ENCODE assay signal across 9 cellular contexts in the genomic region with DNA sequence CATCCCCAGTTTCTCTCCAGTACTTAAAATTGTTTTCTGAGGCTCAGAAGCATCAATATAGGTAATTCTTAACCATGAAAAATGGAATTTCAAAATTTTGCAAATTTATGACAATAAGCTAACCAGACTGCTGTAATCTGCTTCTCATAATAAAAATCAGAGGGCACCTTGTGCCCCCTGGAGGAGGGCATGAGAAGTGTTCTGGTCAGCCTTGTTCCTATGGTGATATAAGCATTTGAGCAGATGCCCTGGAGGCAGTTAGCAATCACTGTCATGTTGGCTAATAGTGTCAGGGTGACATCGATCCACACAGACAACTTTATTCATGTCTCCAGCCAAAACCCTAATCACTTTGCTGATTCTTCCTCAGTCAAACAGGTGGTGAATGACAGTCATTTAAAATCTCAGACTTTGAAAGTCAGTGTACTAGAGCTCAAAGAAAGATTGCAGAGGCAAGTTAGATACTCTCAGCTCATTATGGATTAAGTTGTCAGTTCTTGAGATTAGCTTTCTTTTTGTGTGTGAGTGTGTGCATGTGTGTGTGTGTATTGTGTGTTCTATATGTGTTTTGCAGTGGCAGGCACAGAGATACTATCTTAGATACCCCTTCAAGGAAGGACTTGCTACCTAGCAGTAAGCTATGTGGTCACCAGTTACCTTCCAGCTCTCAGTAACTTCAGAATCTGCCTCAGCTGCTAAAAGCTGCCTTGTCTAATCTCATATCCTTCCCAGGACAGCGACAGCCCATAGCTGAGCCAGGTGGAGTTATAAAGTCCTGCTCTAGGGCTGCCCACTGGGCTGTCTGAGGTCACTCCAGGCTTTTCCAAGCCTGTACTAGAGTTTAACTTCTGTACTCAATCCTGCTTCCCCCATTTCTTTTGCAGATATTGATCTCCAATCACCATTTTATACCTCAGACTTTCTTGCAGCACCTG.
DNase-seq lines count a peak whose midpoint lies in the region; ATAC-seq and TF ChIP-seq lines count a peak whose summit lies in the region.
"Had no signal": no experiment of that assay in that cellular context is flagged by ENCODE, and none has a peak within 500 bp of the region (broad histone marks: within the 10 kb centered on the region; RNA-seq: fewer than 3 reads in every experiment).

No MANE protein-coding gene starts in this region.

- H3F3A ChIP-seq in Loucy (ENCODE audit: low read depth): no peaks in the 10 kb centered on the region
- H3F3A ChIP-seq in neural cell (ENCODE audit: insufficient read depth, low read length, poor library complexity, severe bottlenecking): no peaks in the 10 kb centered on the region

- H3K36me3 Mint-ChIP-seq in activated naive CD8-positive, alpha-beta T cell treated with anti-CD3 and anti-CD28 coated beads, Interleukin-2, amount 50 U/mL, for 24 hours (ENCODE audit: low read depth): no peaks in the 10 kb centered on the region

- no peak for TF ChIP-seq RAD21 in neural cell (conservative IDR thresholded peaks at IDR 0.05)

- H3K4me3 ChIP-seq in Loucy (ENCODE audit: low read length, poor library complexity, severe bottlenecking) (no peak overlapping the region), neural cell (ENCODE audit: low read length) (no peak overlapping the region)
- H3K4me3 ChIP-seq: BLaER1 had no signal

- H3K9ac ChIP-seq in Loucy (ENCODE audit: low read depth, low read length, poor library complexity, severe bottlenecking) (no peak overlapping the region), neural cell (ENCODE audit: low read length) (no peak overlapping the region)
- H3K9ac ChIP-seq: BLaER1 had no signal

- H4K20me1 ChIP-seq in Loucy (ENCODE audit: insufficient read depth, low read length, poor library complexity, severe bottlenecking) (no peaks in the 10 kb centered on the region), neural cell (ENCODE audit: insufficient read depth) (no peaks in the 10 kb centered on the region)
- H4K20me1 ChIP-seq: BLaER1 had no signal

- H3K27me3 Mint-ChIP-seq in activated naive CD8-positive, alpha-beta T cell treated with anti-CD3 and anti-CD28 coated beads, Interleukin-2, amount 50 U/mL, for 24 hours: no peaks in the 10 kb centered on the region

- H3K79me2 ChIP-seq in Loucy (ENCODE audit: insufficient read depth, low read length) (no peaks in the 10 kb centered on the region), neural cell (replicated peaks; ENCODE audit: insufficient read depth, low read length) (no peaks in the 10 kb centered on the region)

- H3K9me3 Mint-ChIP-seq in activated naive CD8-positive, alpha-beta T cell treated with anti-CD3 and anti-CD28 coated beads, Interleukin-2, amount 50 U/mL, for 24 hours: peaks cover 3% of the 10 kb centered on the region

- no peak for TF ChIP-seq EP300 in neural cell (conservative IDR thresholded peaks at IDR 0.05; ENCODE audit: poor library complexity, severe bottlenecking)

- H3K4me2 ChIP-seq in Loucy (ENCODE audit: low read depth, low read length, poor library complexity, severe bottlenecking) (no peak overlapping the region), neural cell (ENCODE audit: low read length) (no peak overlapping the region)
- H3K4me2 ChIP-seq: BLaER1 had no signal

- H3K4me1 Mint-ChIP-seq in activated naive CD8-positive, alpha-beta T cell treated with anti-CD3 and anti-CD28 coated beads, Interleukin-2, amount 50 U/mL, for 24 hours: no peaks in the 10 kb centered on the region

- no peak overlapping the region for H3K4me3 Mint-ChIP-seq in activated naive CD8-positive, alpha-beta T cell treated with anti-CD3 and anti-CD28 coated beads, Interleukin-2, amount 50 U/mL, for 24 hours

- H3K27ac ChIP-seq in neural cell (ENCODE audit: low read length): no peak overlapping the region
- H3K27ac ChIP-seq: BLaER1 had no signal

- no peak for ATAC-seq in activated naive CD8-positive, alpha-beta T cell treated with anti-CD3 and anti-CD28 coated beads, Interleukin-2, amount 50 U/mL, for 24 hours
- ATAC-seq in GM18498 (IDR thresholded peaks at IDR 0.05; ENCODE audit: unreplicated experiment): no peak

- no peak overlapping the region for H2AFZ ChIP-seq in Loucy (ENCODE audit: low read length)
- no peak overlapping the region for H2AFZ ChIP-seq in neural cell (ENCODE audit: low read depth, low read length)

- H3K9me3 ChIP-seq in Loucy (ENCODE audit: insufficient read depth, low read depth, low read length) (no peaks in the 10 kb centered on the region), neural cell (ENCODE audit: low read length) (no peaks in the 10 kb centered on the region)
- H3K9me3 ChIP-seq: BLaER1 had no signal

- no peaks in the 10 kb centered on the region for H3K36me3 ChIP-seq in Loucy (ENCODE audit: insufficient read depth, low read length)
- no peaks in the 10 kb centered on the region for H3K36me3 ChIP-seq in neural cell (ENCODE audit: insufficient read depth, low read length)
- H3K36me3 ChIP-seq: BLaER1 had no signal

- H3K9me2 ChIP-seq in Loucy (replicated peaks; ENCODE audit: low read depth, low read length) (no peaks in the 10 kb centered on the region), neural cell (ENCODE audit: insufficient read depth, low read length) (no peaks in the 10 kb centered on the region)

- no peaks in the 10 kb centered on the region for H3K27me3 ChIP-seq in Loucy (ENCODE audit: insufficient read depth, low read length, poor library complexity, severe bottlenecking)
- H3K27me3 ChIP-seq in neural cell (ENCODE audit: insufficient read depth, low read depth, low read length): no peaks in the 10 kb centered on the region
- H3K27me3 ChIP-seq: BLaER1 had no signal

- TF ChIP-seq CTCF in Loucy (conservative IDR thresholded peaks at IDR 0.05; ENCODE audit: low read length) (peak; percentile 71), neural cell (IDR thresholded peaks at IDR 0.05; ENCODE audit: poor library complexity, severe bottlenecking) (peak; percentile 29)

- DNase-seq in NCI-H510A treated with DMSO at 0.1 percent for 48 hours (lab: John Stamatoyannopoulos, UW): peak; percentile 26
- DNase-seq in NCI-H510A (lab: John Stamatoyannopoulos, UW): no peak
- DNase-seq in activated naive CD8-positive, alpha-beta T cell treated with anti-CD3 and anti-CD28 coated beads, Interleukin-2, amount 50 U/mL, for 24 hours: peak; percentile 3
- no peak for DNase-seq in hepatic stellate cell (ENCODE audit: low spot score)
- no peak for DNase-seq in activated CD8-positive, alpha-beta memory T cell treated with anti-CD3 and anti-CD28 coated beads, Interleukin-2, amount 50 U/mL, for 48 hours

- no peaks in the 10 kb centered on the region for H3K4me1 ChIP-seq in Loucy (ENCODE audit: insufficient read depth, low read length, poor library complexity, severe bottlenecking)
- H3K4me1 ChIP-seq: BLaER1 had no signal

- H3K27ac Mint-ChIP-seq in activated naive CD8-positive, alpha-beta T cell treated with anti-CD3 and anti-CD28 coated beads, Interleukin-2, amount 50 U/mL, for 24 hours: no peak overlapping the region

TF ChIP-seq in neural cell, 6 proteins besides CTCF, POLR2A, EP300 and RAD21:
- TF ChIP-seq POLR2AphosphoS5 (IDR thresholded peaks at IDR 0.05) (no peak), TAF1 (IDR thresholded peaks at IDR 0.05; ENCODE audit: low read depth) (no peak), MXI1 (conservative IDR thresholded peaks at IDR 0.05; ENCODE audit: poor library complexity, severe bottlenecking) (no peak), SMC3 (conservative IDR thresholded peaks at IDR 0.05; ENCODE audit: poor library complexity) (no peak), EZH2 (IDR thresholded peaks at IDR 0.05; ENCODE audit: borderline replicate concordance, insufficient read depth, low read length, poor library complexity, severe bottlenecking) (no peak)
- TF ChIP-seq, protein P1, sequence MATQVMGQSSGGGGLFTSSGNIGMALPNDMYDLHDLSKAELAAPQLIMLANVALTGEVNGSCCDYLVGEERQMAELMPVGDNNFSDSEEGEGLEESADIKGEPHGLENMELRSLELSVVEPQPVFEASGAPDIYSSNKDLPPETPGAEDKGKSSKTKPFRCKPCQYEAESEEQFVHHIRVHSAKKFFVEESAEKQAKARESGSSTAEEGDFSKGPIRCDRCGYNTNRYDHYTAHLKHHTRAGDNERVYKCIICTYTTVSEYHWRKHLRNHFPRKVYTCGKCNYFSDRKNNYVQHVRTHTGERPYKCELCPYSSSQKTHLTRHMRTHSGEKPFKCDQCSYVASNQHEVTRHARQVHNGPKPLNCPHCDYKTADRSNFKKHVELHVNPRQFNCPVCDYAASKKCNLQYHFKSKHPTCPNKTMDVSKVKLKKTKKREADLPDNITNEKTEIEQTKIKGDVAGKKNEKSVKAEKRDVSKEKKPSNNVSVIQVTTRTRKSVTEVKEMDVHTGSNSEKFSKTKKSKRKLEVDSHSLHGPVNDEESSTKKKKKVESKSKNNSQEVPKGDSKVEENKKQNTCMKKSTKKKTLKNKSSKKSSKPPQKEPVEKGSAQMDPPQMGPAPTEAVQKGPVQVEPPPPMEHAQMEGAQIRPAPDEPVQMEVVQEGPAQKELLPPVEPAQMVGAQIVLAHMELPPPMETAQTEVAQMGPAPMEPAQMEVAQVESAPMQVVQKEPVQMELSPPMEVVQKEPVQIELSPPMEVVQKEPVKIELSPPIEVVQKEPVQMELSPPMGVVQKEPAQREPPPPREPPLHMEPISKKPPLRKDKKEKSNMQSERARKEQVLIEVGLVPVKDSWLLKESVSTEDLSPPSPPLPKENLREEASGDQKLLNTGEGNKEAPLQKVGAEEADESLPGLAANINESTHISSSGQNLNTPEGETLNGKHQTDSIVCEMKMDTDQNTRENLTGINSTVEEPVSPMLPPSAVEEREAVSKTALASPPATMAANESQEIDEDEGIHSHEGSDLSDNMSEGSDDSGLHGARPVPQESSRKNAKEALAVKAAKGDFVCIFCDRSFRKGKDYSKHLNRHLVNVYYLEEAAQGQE (IDR thresholded peaks at IDR 0.05; ENCODE audit: borderline replicate concordance): no peak

Comparison
In these comparisons a context has a peak if more than half of its experiments do, and no peak if none do; other contexts are left out.
1. DNase-seq: peak in NCI-H510A treated with DMSO at 0.1 percent for 48 hours (single experiment) and activated naive CD8-positive, alpha-beta T cell treated with anti-CD3 and anti-CD28 coated beads, Interleukin-2, amount 50 U/mL, for 24 hours (single experiment); none in NCI-H510A (single experiment), hepatic stellate cell (single experiment) and activated CD8-positive, alpha-beta memory T cell treated with anti-CD3 and anti-CD28 coated beads, Interleukin-2, amount 50 U/mL, for 48 hours (single experiment).